ENCODE assay signal across 22 cellular contexts in the genomic region with DNA sequence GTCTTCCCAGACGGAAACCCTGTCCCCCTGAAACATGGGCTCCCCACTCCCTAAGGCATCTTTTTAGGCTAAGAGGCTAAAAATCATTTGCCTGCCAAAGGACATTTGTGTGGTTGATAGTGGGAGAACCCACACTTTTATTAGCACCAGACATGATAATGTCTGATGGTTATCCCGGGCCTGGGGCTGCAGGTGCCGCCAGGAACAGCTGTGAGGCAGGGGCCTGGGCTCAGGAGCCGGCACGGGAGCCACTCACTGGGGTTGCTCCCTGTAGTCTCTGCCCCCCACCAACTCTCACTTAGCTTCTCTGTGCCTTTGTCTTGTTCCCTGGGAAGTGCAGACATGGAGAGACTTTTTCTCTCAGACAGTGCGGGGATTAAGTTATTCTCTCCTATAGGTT.
"Had no signal": no experiment of that assay in that cellular context is flagged by ENCODE, and none has a peak within 500 bp of the region (broad histone marks: within the 10 kb centered on the region; RNA-seq: fewer than 3 reads in every experiment).

No MANE protein-coding gene starts in this region.

- H3K27ac ChIP-seq: colonic mucosa, coronary artery, dorsolateral prefrontal cortex, epithelial cell of prostate, esophagus muscularis mucosa, esophagus squamous epithelium, foreskin keratinocyte, gastrocnemius medialis, gastroesophageal sphincter, heart right ventricle had no signal

- H3K4me3 ChIP-seq: colonic mucosa, coronary artery, dorsolateral prefrontal cortex, esophagus muscularis mucosa, esophagus squamous epithelium, gastrocnemius medialis, gastroesophageal sphincter, heart right ventricle had no signal

- H3K36me3 ChIP-seq: colonic mucosa, esophagus muscularis mucosa, esophagus squamous epithelium, gastrocnemius medialis, gastroesophageal sphincter, heart right ventricle had no signal

- H3K4me1 ChIP-seq: colonic mucosa, esophagus muscularis mucosa, esophagus squamous epithelium, foreskin keratinocyte, gastrocnemius medialis, gastroesophageal sphincter, heart right ventricle had no signal

- ATAC-seq: effector memory CD8-positive, alpha-beta T cell; esophagus mucosa; foreskin keratinocyte; gastrocnemius medialis; gastroesophageal sphincter; heart right ventricle had no signal

- H3K27me3 ChIP-seq: colonic mucosa, esophagus muscularis mucosa, foreskin keratinocyte, gastrocnemius medialis had no signal

- DNase-seq: colonic mucosa; cortex of kidney; dermis blood vessel endothelial cell; dorsolateral prefrontal cortex; effector CD4-positive, alpha-beta T cell; effector CD8-positive, alpha-beta T cell; effector memory CD4-positive, alpha-beta T cell; effector memory CD8-positive, alpha-beta T cell; endodermal cell; erythroblast; esophagus squamous epithelium; foreskin fibroblast; foreskin keratinocyte; foreskin melanocyte; gastrocnemius medialis; glutamatergic neuron; heart right ventricle had no signal

- H3K9me3 ChIP-seq: colonic mucosa, gastrocnemius medialis had no signal
